ENCODE assay signal across 8 cellular contexts in genomic region chr3:15333099-15333956, GRCh38. TPM values are rescaled to one million over a fixed set of nuclear protein-coding genes. Genes with fewer than 3 reads are reported as not detected.
DNase-seq lines count a peak whose midpoint lies in the region; ATAC-seq and TF ChIP-seq lines count a peak whose summit lies in the region.

No MANE protein-coding gene starts in this region.

- H3K27ac Mint-ChIP-seq in T-helper 1 cell treated with Interleukin-12 subunit alpha and Interleukin-12 subunit beta and Interleukin-4 antibody, amounts not matched to agents 30 μg/mL and 1 μg/mL, for 36 hours, result peak overlapping the region; percentile 52
- H3K27ac Mint-ChIP-seq in activated naive CD8-positive, alpha-beta T cell, result peak overlapping the region; percentile 78
- H3K27ac Mint-ChIP-seq in immature natural killer cell, result peak overlapping the region in 5 of 6 donors; percentile 90 to 96 (median 93)

- H3K4me1 ChIP-seq in stomach (peaks cover 0 to 41% (median 25%) of the 10 kb centered on the region in 4 donors), foreskin keratinocyte (peaks cover 6% of the 10 kb centered on the region)

- no peaks in the 10 kb centered on the region for H3K9me3 Mint-ChIP-seq in T-helper 1 cell treated with Interleukin-12 subunit alpha and Interleukin-12 subunit beta and Interleukin-4 antibody, amounts not matched to agents 30 μg/mL and 1 μg/mL, for 36 hours
- no peaks in the 10 kb centered on the region for H3K9me3 Mint-ChIP-seq in activated naive CD8-positive, alpha-beta T cell (ENCODE audit: low read depth)
- no peaks in the 10 kb centered on the region for H3K9me3 Mint-ChIP-seq in immature natural killer cell

- H3K27me3 ChIP-seq in stomach, result peaks cover 0 to 4% (median 0%) of the 10 kb centered on the region in 3 donors
- H3K27me3 ChIP-seq in foreskin keratinocyte, result no peaks in the 10 kb centered on the region

- peak overlapping the region; percentile 70 to 94 (median 86) for H3K4me3 ChIP-seq in stomach

- H3K27me3 Mint-ChIP-seq in T-helper 1 cell treated with Interleukin-12 subunit alpha and Interleukin-12 subunit beta and Interleukin-4 antibody, amounts not matched to agents 30 μg/mL and 1 μg/mL, for 36 hours (ENCODE audit: low read depth), result no peaks in the 10 kb centered on the region
- H3K27me3 Mint-ChIP-seq in activated naive CD8-positive, alpha-beta T cell, result peaks cover 2% of the 10 kb centered on the region
- H3K27me3 Mint-ChIP-seq in immature natural killer cell (ENCODE audit: low read depth in 3 of 3), result peaks cover 0 to 10% (median 2%) of the 10 kb centered on the region in 3 donors

- H3K4me1 Mint-ChIP-seq in T-helper 1 cell treated with Interleukin-12 subunit alpha and Interleukin-12 subunit beta and Interleukin-4 antibody, amounts not matched to agents 30 μg/mL and 1 μg/mL, for 36 hours (ENCODE audit: low read depth), result peaks cover 48% of the 10 kb centered on the region
- H3K4me1 Mint-ChIP-seq in activated naive CD8-positive, alpha-beta T cell (ENCODE audit: low read depth), result peaks cover 36% of the 10 kb centered on the region
- peaks cover 36 to 44% of the 10 kb centered on the region in 2 donors for H3K4me1 Mint-ChIP-seq in immature natural killer cell

- ATAC-seq in foreskin keratinocyte, result no peak
- ATAC-seq in GM21526 (IDR thresholded peaks at IDR 0.05; ENCODE audit: low FRiP score, unreplicated experiment), result no peak

- peak overlapping the region; percentile 86 for H3K4me3 Mint-ChIP-seq in T-helper 1 cell treated with Interleukin-12 subunit alpha and Interleukin-12 subunit beta and Interleukin-4 antibody, amounts not matched to agents 30 μg/mL and 1 μg/mL, for 36 hours
- peak overlapping the region; percentile 88 for H3K4me3 Mint-ChIP-seq in activated naive CD8-positive, alpha-beta T cell
- peak overlapping the region; percentile 95 to 98 (median 98) for H3K4me3 Mint-ChIP-seq in immature natural killer cell

- H3K36me3 ChIP-seq in stomach, result no peaks in the 10 kb centered on the region

- DNase-seq in T-helper 1 cell, result no peak
- DNase-seq in immature natural killer cell, result no peak
- no peak for DNase-seq in stomach
- no peak for DNase-seq in NCI-H2107 (lab: John Stamatoyannopoulos, UW)
- DNase-seq in foreskin keratinocyte, result no peak

- 87 to 93% (median 90%) methylated on average over 10 of the region's 10 CpGs for WGBS in stomach, 5 donors

- no peak for TF ChIP-seq CTCF in stomach (IDR thresholded peaks at IDR 0.05)
- TF ChIP-seq CTCF in foreskin keratinocyte (conservative IDR thresholded peaks at IDR 0.05), result no peak

- TF ChIP-seq EP300 in stomach (IDR thresholded peaks at IDR 0.05), result no peak

- no peak for TF ChIP-seq POLR2A in stomach (IDR thresholded peaks at IDR 0.05)

- no peaks in the 10 kb centered on the region for H3K9me3 ChIP-seq in stomach

- H3K36me3 Mint-ChIP-seq in T-helper 1 cell treated with Interleukin-12 subunit alpha and Interleukin-12 subunit beta and Interleukin-4 antibody, amounts not matched to agents 30 μg/mL and 1 μg/mL, for 36 hours (ENCODE audit: low read depth), result peaks cover 26% of the 10 kb centered on the region
- H3K36me3 Mint-ChIP-seq in activated naive CD8-positive, alpha-beta T cell, result no peaks in the 10 kb centered on the region
- peaks cover 0 to 13% (median 6%) of the 10 kb centered on the region in 3 donors for H3K36me3 Mint-ChIP-seq in immature natural killer cell

- intact Hi-C loops in stomach (cut with DNase I; ENCODE audit: low total_unique reads), result loop anchor here (5.0 kb wide), 1 partner anchor 66 kb away; no protein-coding TSS in a partner anchor

- peak overlapping the region in 1 of 5 donors; percentile 89 for H3K27ac ChIP-seq in stomach
- no peak overlapping the region for H3K27ac ChIP-seq in foreskin keratinocyte

RNA-seq across cellular contexts. Expression of gene SH3BP5, which starts 0.9 kb away (rescaled TPM):
- polyA plus RNA-seq in immature natural killer cell (100 to 1,000 TPM in 1 of 3 donors, 10 to 100 TPM in 2; 52.1 to 160 (median 67.4) TPM), stomach (10 to 100 TPM; 12.5 to 16.5 (median 13.0) TPM), foreskin keratinocyte (6.1 and 6.6 TPM in 2 replicates)
- total RNA-seq in stomach (10 to 100 TPM in 4 of 5 donors, 1 to 10 TPM in 1; 1.8 to 43.7 (median 27.5) TPM), foreskin keratinocyte (10.0 and 11.2 TPM in 2 replicates)
